Comparison of ENCODE assay signal across 23 cellular contexts in the genomic region with DNA sequence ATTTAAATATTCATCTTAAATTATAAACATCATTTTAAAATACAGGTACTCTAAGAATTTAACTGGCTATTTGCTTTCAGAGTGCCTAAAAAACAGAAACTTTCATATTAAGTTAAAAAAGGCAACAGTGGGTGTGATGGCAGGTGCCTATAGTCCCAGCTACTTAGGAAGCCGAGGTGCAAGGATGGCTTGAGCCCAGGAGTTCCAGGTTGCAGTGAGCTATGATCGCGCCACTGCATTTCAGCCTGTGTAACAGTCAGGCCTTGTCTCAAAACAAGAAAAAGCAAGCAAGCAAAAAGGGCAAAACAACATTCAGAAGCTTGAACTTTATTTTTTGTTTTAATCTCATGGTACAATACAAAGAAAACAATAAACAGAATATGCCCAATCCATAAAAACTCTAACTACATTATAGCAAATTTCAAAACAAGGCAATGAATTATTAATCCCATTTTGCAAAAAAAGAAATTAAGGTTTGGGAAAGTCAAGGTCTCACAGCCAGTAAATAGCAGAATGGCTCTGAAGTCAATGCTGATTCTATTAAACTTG.
"Had no signal": no experiment of that assay in that cellular context is flagged by ENCODE, and none has a peak within 500 bp of the region (broad histone marks: within the 10 kb centered on the region; RNA-seq: fewer than 3 reads in every experiment).

No MANE protein-coding gene starts in this region.

- H3K27ac ChIP-seq: coronary artery, dorsolateral prefrontal cortex, esophagus muscularis mucosa, foreskin keratinocyte, gastroesophageal sphincter, heart left ventricle, hepatocyte, left lung, lower lobe of right lung had no signal

- H3K27me3 ChIP-seq: dorsolateral prefrontal cortex, esophagus muscularis mucosa, foreskin keratinocyte, gastroesophageal sphincter, heart left ventricle, hepatocyte, left lung had no signal

- FAIRE-seq: colon, endothelial cell of umbilical vein, frontal cortex, islet of Langerhans, keratinocyte had no signal

- DNase-seq: dermis blood vessel endothelial cell; dorsolateral prefrontal cortex; effector CD4-positive, alpha-beta T cell; effector memory CD4-positive, alpha-beta T cell; foreskin keratinocyte; heart left ventricle; hypothalamus; left cardiac atrium; left lung; left ventricle myocardium superior; lower lobe of right lung; mesenchymal stem cell; mucosa of descending colon; naive B cell had no signal

- H3K36me3 ChIP-seq: gastroesophageal sphincter, left lung, lower lobe of right lung had no signal

- H3K9me3 ChIP-seq: esophagus muscularis mucosa, gastroesophageal sphincter, left lung, lower lobe of right lung, mucosa of descending colon had no signal

- H3K4me3 ChIP-seq: coronary artery, dorsolateral prefrontal cortex, esophagus muscularis mucosa, gastroesophageal sphincter, heart left ventricle, hepatocyte, left lung, lower lobe of right lung, mucosa of descending colon had no signal

- H2AFZ ChIP-seq: hepatocyte had no signal

- ATAC-seq: foreskin keratinocyte, gastroesophageal sphincter, heart left ventricle, left cardiac atrium, left lung, left ventricle myocardium superior, lower lobe of right lung, mucosa of descending colon had no signal

- H3K4me1 ChIP-seq: foreskin keratinocyte, left lung, lower lobe of right lung had no signal

- H3K4me2 ChIP-seq: hepatocyte had no signal
